ENCODE assay signal across 39 cellular contexts in the genomic region with DNA sequence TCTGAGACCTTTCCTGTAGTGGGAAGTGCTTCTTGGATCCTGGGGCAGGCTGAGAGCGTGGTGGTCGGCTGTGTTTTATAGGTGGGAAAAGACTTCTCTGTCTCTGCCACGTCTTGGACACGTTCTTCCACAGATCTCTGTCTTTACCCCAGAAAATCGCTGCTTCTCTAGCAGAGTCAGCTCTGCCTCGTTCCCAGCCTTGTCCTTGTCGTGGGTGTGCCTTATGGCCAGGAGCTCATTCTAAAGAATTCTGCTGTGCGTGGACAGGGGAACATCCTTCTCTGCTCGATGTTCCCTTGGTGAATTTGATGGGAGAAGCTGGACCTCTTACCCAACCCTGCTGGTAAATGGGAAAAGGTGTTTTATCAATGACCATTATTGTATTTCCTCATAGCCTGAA.
"Had no signal": no experiment of that assay in that cellular context is flagged by ENCODE, and none has a peak within 500 bp of the region (broad histone marks: within the 10 kb centered on the region; RNA-seq: fewer than 3 reads in every experiment).

No MANE protein-coding gene starts in this region.

- H3K9me3 ChIP-seq: adrenal gland, body of pancreas, breast epithelium had no signal

- H3K4me1 ChIP-seq: adrenal gland, body of pancreas, breast epithelium had no signal

- H3K4me1 Mint-ChIP-seq: activated naive CD4-positive, alpha-beta T cell treated with anti-CD3 and anti-CD28 coated beads, Interleukin-2, amount 10 ng/mL, durations not matched to agents 7 days and 5 days; activated naive CD4-positive, alpha-beta T cell treated with anti-CD3 and anti-CD28 coated beads, Interleukin-2, amount 50 U/mL, for 24 hours; activated naive CD8-positive, alpha-beta T cell treated with anti-CD3 and anti-CD28 coated beads for 36 hours; activated naive CD8-positive, alpha-beta T cell treated with anti-CD3 and anti-CD28 coated beads, Interleukin-2, amount 10 ng/mL, durations not matched to agents 7 days and 5 days; activated naive CD8-positive, alpha-beta T cell treated with anti-CD3 and anti-CD28 coated beads, Interleukin-2, amount 50 U/mL, for 24 hours; activated T-helper 17 cell treated with anti-CD3 and anti-CD28 coated beads, Interleukin-2, amount 50 U/mL, for 72 hours; central memory CD8-positive, alpha-beta T cell had no signal

- ATAC-seq: activated naive CD4-positive, alpha-beta T cell treated with anti-CD3 and anti-CD28 coated beads, Interleukin-2, amount 50 U/mL, for 72 hours; activated naive CD8-positive, alpha-beta T cell treated with anti-CD3 and anti-CD28 coated beads, Interleukin-2, amount 50 U/mL, for 24 hours; activated T-cell treated with anti-CD3 and anti-CD28 coated beads, Interleukin-2, amount 50 U/mL, for 4 hours; activated T-cell treated with anti-CD3 and anti-CD28 coated beads, Interleukin-2, amount 50 U/mL, for 72 hours; activated T-helper 17 cell treated with anti-CD3 and anti-CD28 coated beads, Interleukin-2, amount 50 U/mL, for 72 hours; body of pancreas had no signal

- H3K4me3 Mint-ChIP-seq: activated naive CD4-positive, alpha-beta T cell treated with anti-CD3 and anti-CD28 coated beads for 36 hours; activated naive CD4-positive, alpha-beta T cell treated with anti-CD3 and anti-CD28 coated beads, Interleukin-2, amount 10 ng/mL, durations not matched to agents 7 days and 5 days; activated naive CD4-positive, alpha-beta T cell treated with anti-CD3 and anti-CD28 coated beads, Interleukin-2, amount 50 U/mL, for 24 hours; activated naive CD8-positive, alpha-beta T cell; activated naive CD8-positive, alpha-beta T cell treated with anti-CD3 and anti-CD28 coated beads for 36 hours; activated naive CD8-positive, alpha-beta T cell treated with anti-CD3 and anti-CD28 coated beads, Interleukin-2, amount 10 ng/mL, durations not matched to agents 7 days and 5 days; activated naive CD8-positive, alpha-beta T cell treated with anti-CD3 and anti-CD28 coated beads, Interleukin-2, amount 50 U/mL, for 24 hours; activated T-cell treated with anti-CD3 and anti-CD28 coated beads, Interleukin-2, amount 50 U/mL, for 24 hours; activated T-cell treated with anti-CD3 and anti-CD28 coated beads, Interleukin-2, amount 50 U/mL, for 4 hours; activated T-cell treated with anti-CD3 and anti-CD28 coated beads, Interleukin-2, amount 50 U/mL, for 72 hours; activated T-helper 1 cell treated with anti-CD3 and anti-CD28 coated beads, Interleukin-12 subunit alpha, Interleukin-12 subunit beta, Interleukin-2, Interleukin-4 antibody, amounts not matched to agents 30 ng/mL and 10 ng/mL and 1 ng/mL, durations not matched to agents 14 hours and 24 hours and 36 hours; activated T-helper 17 cell treated with anti-CD3 and anti-CD28 coated beads, Interleukin-2, amount 50 U/mL, for 72 hours; brain; central memory CD8-positive, alpha-beta T cell had no signal

- H3K36me3 ChIP-seq: adrenal gland, brain microvascular endothelial cell, breast epithelium, cardiac muscle cell had no signal

- H3K27ac ChIP-seq: adrenal gland, body of pancreas, brain microvascular endothelial cell, breast epithelium, cardiac muscle cell had no signal

- H3K36me3 Mint-ChIP-seq: activated naive CD4-positive, alpha-beta T cell treated with anti-CD3 and anti-CD28 coated beads, Interleukin-2, amount 10 ng/mL, durations not matched to agents 7 days and 5 days; activated naive CD4-positive, alpha-beta T cell treated with anti-CD3 and anti-CD28 coated beads, Interleukin-2, amount 50 U/mL, for 24 hours; activated naive CD4-positive, alpha-beta T cell treated with anti-CD3 and anti-CD28 coated beads, Interleukin-2, amount 50 U/mL, for 72 hours; activated naive CD8-positive, alpha-beta T cell; activated naive CD8-positive, alpha-beta T cell treated with anti-CD3 and anti-CD28 coated beads for 36 hours; activated naive CD8-positive, alpha-beta T cell treated with anti-CD3 and anti-CD28 coated beads, Interleukin-2, amount 10 ng/mL, durations not matched to agents 7 days and 5 days had no signal

- DNase-seq: activated effector memory CD4-positive, alpha-beta T cell treated with anti-CD3 and anti-CD28 coated beads, Interleukin-2, amount 50 U/mL, for 16 hours; activated effector memory CD4-positive, alpha-beta T cell treated with Interleukin-2 at 50 U/mL for 16 hours; activated gamma-delta T cell; activated gamma-delta T cell treated with Interleukin-2 at 50 U/mL for 16 hours; activated naive CD4-positive, alpha-beta T cell; activated naive CD4-positive, alpha-beta T cell treated with anti-CD3 and anti-CD28 coated beads for 36 hours; activated naive CD4-positive, alpha-beta T cell treated with anti-CD3 and anti-CD28 coated beads, Interleukin-2, amount 10 ng/mL, durations not matched to agents 7 days and 5 days; activated naive CD4-positive, alpha-beta T cell treated with anti-CD3 and anti-CD28 coated beads, Interleukin-2, amount 50 U/mL, for 16 hours; activated naive CD4-positive, alpha-beta T cell treated with Interleukin-2 at 50 U/mL for 16 hours; activated naive CD8-positive, alpha-beta T cell treated with anti-CD3 and anti-CD28 coated beads for 36 hours; activated naive CD8-positive, alpha-beta T cell treated with anti-CD3 and anti-CD28 coated beads, Interleukin-2, amount 10 ng/mL, durations not matched to agents 7 days and 5 days; activated naive CD8-positive, alpha-beta T cell treated with anti-CD3 and anti-CD28 coated beads, Interleukin-2, amount 50 U/mL, for 24 hours; activated T-cell treated with anti-CD3 and anti-CD28 coated beads for 4 hours; activated T-cell treated with anti-CD3 and anti-CD28 coated beads, Interleukin-2, amount 50 U/mL, for 1 hour; activated T-cell treated with anti-CD3 and anti-CD28 coated beads, Interleukin-2, amount 50 U/mL, for 24 hours; activated T-cell treated with anti-CD3 and anti-CD28 coated beads, Interleukin-2, amount 50 U/mL, for 4 hours; activated T-cell treated with anti-CD3 and anti-CD28 coated beads, Interleukin-2, amount 50 U/mL, for 48 hours; activated T-cell treated with anti-CD3 and anti-CD28 coated beads, Interleukin-2, amount 50 U/mL, for 72 hours; adrenal gland; amniotic stem cell; amygdala; aorta; body of pancreas; brain microvascular endothelial cell; caudate nucleus; central memory CD4-positive, alpha-beta T cell; cerebellar nuclear complex had no signal

- FAIRE-seq: astrocyte, bronchial epithelial cell had no signal

- H3K9me3 Mint-ChIP-seq: activated naive CD4-positive, alpha-beta T cell treated with anti-CD3 and anti-CD28 coated beads for 36 hours; activated naive CD4-positive, alpha-beta T cell treated with anti-CD3 and anti-CD28 coated beads, Interleukin-2, amount 10 ng/mL, durations not matched to agents 7 days and 5 days; activated naive CD4-positive, alpha-beta T cell treated with anti-CD3 and anti-CD28 coated beads, Interleukin-2, amount 50 U/mL, for 24 hours; activated naive CD4-positive, alpha-beta T cell treated with anti-CD3 and anti-CD28 coated beads, Interleukin-2, amount 50 U/mL, for 72 hours; activated naive CD8-positive, alpha-beta T cell treated with anti-CD3 and anti-CD28 coated beads for 36 hours; activated naive CD8-positive, alpha-beta T cell treated with anti-CD3 and anti-CD28 coated beads, Interleukin-2, amount 10 ng/mL, durations not matched to agents 7 days and 5 days; activated naive CD8-positive, alpha-beta T cell treated with anti-CD3 and anti-CD28 coated beads, Interleukin-2, amount 50 U/mL, for 24 hours; activated T-cell treated with anti-CD3 and anti-CD28 coated beads, Interleukin-2, amount 50 U/mL, for 24 hours; activated T-cell treated with anti-CD3 and anti-CD28 coated beads, Interleukin-2, amount 50 U/mL, for 4 hours; activated T-cell treated with anti-CD3 and anti-CD28 coated beads, Interleukin-2, amount 50 U/mL, for 72 hours; activated T-helper 1 cell treated with anti-CD3 and anti-CD28 coated beads, Interleukin-12 subunit alpha, Interleukin-12 subunit beta, Interleukin-2, Interleukin-4 antibody, amounts not matched to agents 30 ng/mL and 10 ng/mL and 1 ng/mL, durations not matched to agents 14 hours and 24 hours and 36 hours; activated T-helper 17 cell treated with anti-CD3 and anti-CD28 coated beads, Interleukin-2, amount 50 U/mL, for 72 hours; activated T-helper 2 cell treated with anti-CD3 and anti-CD28 coated beads, Interferon-gamma antibody, Interleukin-2, Interleukin-4, amounts not matched to agents 10 μg/mL and 5 μg/mL and 100 μg/mL, durations not matched to agents 14 hours and 24 hours and 36 hours; central memory CD8-positive, alpha-beta T cell had no signal

- H3K27ac Mint-ChIP-seq: activated naive CD4-positive, alpha-beta T cell treated with anti-CD3 and anti-CD28 coated beads for 36 hours; activated naive CD4-positive, alpha-beta T cell treated with anti-CD3 and anti-CD28 coated beads, Interleukin-2, amount 10 ng/mL, durations not matched to agents 7 days and 5 days; activated naive CD4-positive, alpha-beta T cell treated with anti-CD3 and anti-CD28 coated beads, Interleukin-2, amount 50 U/mL, for 24 hours; activated naive CD4-positive, alpha-beta T cell treated with anti-CD3 and anti-CD28 coated beads, Interleukin-2, amount 50 U/mL, for 72 hours; activated naive CD8-positive, alpha-beta T cell; activated naive CD8-positive, alpha-beta T cell treated with anti-CD3 and anti-CD28 coated beads for 36 hours; activated naive CD8-positive, alpha-beta T cell treated with anti-CD3 and anti-CD28 coated beads, Interleukin-2, amount 10 ng/mL, durations not matched to agents 7 days and 5 days; activated naive CD8-positive, alpha-beta T cell treated with anti-CD3 and anti-CD28 coated beads, Interleukin-2, amount 50 U/mL, for 24 hours; activated T-cell treated with anti-CD3 and anti-CD28 coated beads, Interleukin-2, amount 50 U/mL, for 24 hours; activated T-cell treated with anti-CD3 and anti-CD28 coated beads, Interleukin-2, amount 50 U/mL, for 72 hours; activated T-helper 1 cell treated with anti-CD3 and anti-CD28 coated beads, Interleukin-12 subunit alpha, Interleukin-12 subunit beta, Interleukin-2, Interleukin-4 antibody, amounts not matched to agents 30 ng/mL and 10 ng/mL and 1 ng/mL, durations not matched to agents 14 hours and 24 hours and 36 hours; activated T-helper 17 cell treated with anti-CD3 and anti-CD28 coated beads, Interleukin-2, amount 50 U/mL, for 72 hours; activated T-helper 2 cell treated with anti-CD3 and anti-CD28 coated beads, Interferon-gamma antibody, Interleukin-2, Interleukin-4, amounts not matched to agents 10 μg/mL and 5 μg/mL and 100 μg/mL, durations not matched to agents 14 hours and 24 hours and 36 hours; brain had no signal

- H3K27me3 ChIP-seq: adrenal gland, body of pancreas, brain microvascular endothelial cell, breast epithelium, cardiac muscle cell had no signal

- H3K27me3 Mint-ChIP-seq: brain had no signal

- H3K4me3 ChIP-seq: adrenal gland, body of pancreas, breast epithelium, cardiac muscle cell had no signal
